Comparison of ENCODE assay signal across 1 cellular context in genomic region chr19:40754611-40755247, GRCh38.
TF ChIP-seq lines count a peak whose summit lies in the region.

No MANE protein-coding gene starts in this region.

TF ChIP-seq in K562, 482 proteins besides CTCF, POLR2A, EP300 and RAD21:
- TF ChIP-seq CEBPB (tag; IDR thresholded peaks at IDR 0.05) (peak; percentile 50; the same call in 1 of the 2 replicates), CEBPG (CRISPR knock-in tag; IDR thresholded peaks at IDR 0.05) (no peak), CEBPG (tag; conservative IDR thresholded peaks at IDR 0.05 in 1 of 2, IDR thresholded peaks at IDR 0.05 in 1 of 2) (0 out of 4 replicates have a peak, but pooled peaks of 1 of the 2 experiments have one; percentile 26), HLTF (IDR thresholded peaks at IDR 0.05) (0 out of 2 replicates have a peak, but pooled peaks have one; percentile 32), TCF3 (CRISPR knock-in tag; IDR thresholded peaks at IDR 0.05) (no peak), PBX2 (CRISPR knock-in tag; IDR thresholded peaks at IDR 0.05; ENCODE audit: low read depth) (no peak), PBX2 (tag; conservative IDR thresholded peaks at IDR 0.05; ENCODE audit: low read depth) (peak; percentile 67), PCBP2 (IDR thresholded peaks at IDR 0.05; ENCODE audit: low read depth, low read length, poor library complexity, severe bottlenecking) (no peak)
TF ChIP-seq in K562: peak in this region for 4.
